In genomic region chr6:31857774-31858173, GRCh38 we compare ENCODE assay signal across 13 cellular contexts. TPM values are rescaled to one million over a fixed set of nuclear protein-coding genes. Genes with fewer than 3 reads are reported as not detected.
A peak's percentile ranks its signal among the peaks of the same experiment; 100 is the strongest.
DNase-seq lines count a peak whose midpoint lies in the region; ATAC-seq, FAIRE-seq and TF ChIP-seq lines count a peak whose summit lies in the region.
"Not testable (repeated sequence)": the region's sequence is repeated elsewhere in the genome, so short reads cannot be mapped to it uniquely, and the experiment has no call there.
"Had no signal": no experiment of that assay in that cellular context is flagged by ENCODE, and none has a peak within 500 bp of the region (broad histone marks: within the 10 kb centered on the region; RNA-seq: fewer than 3 reads in every experiment).

No MANE protein-coding gene starts in this region.

- H3K27ac Mint-ChIP-seq in WTC11 (peak overlapping the region; percentile 61; the same call in 1 of the 2 replicates), nephron progenitor cell (peak overlapping the region; percentile 3), type B pancreatic cell (peak overlapping the region; percentile 52)
- peak overlapping the region; percentile 25 for H3K27ac Mint-ChIP-seq in activated naive CD8-positive, alpha-beta T cell treated with anti-CD3 and anti-CD28 coated beads, Interleukin-2, amount 10 ng/mL, durations not matched to agents 7 days and 5 days
- H3K27ac Mint-ChIP-seq in stimulated activated naive B cell treated with anti-CD40 and anti-IgM and Interleukin-4, amounts not matched to agents 10 μg/mL and 1 μg/mL and 100 μg/mL, for 72 hours: peak overlapping the region; percentile 38

- 90% methylated on average over 8 of the region's 8 CpGs for WGBS in K562 (ENCODE audit: insufficient coverage, low coverage, missing lambda C conversion rate)

- FAIRE-seq in K562 (lab: Jason Lieb, UNC): not testable (repeated sequence)

- not testable (repeated sequence) for ATAC-seq in WTC11; activated naive CD8-positive, alpha-beta T cell treated with anti-CD3 and anti-CD28 coated beads, Interleukin-2, amount 10 ng/mL, durations not matched to agents 7 days and 5 days (ENCODE audit: low read depth); K562; Right ventricle myocardium superior (ENCODE audit: poor library complexity); stimulated activated naive B cell treated with anti-CD40 and anti-IgM and Interleukin-4, amounts not matched to agents 10 μg/mL and 1 μg/mL and 100 μg/mL, for 72 hours (replicated peaks)

- not testable (repeated sequence) for H3K9ac ChIP-seq in K562 (ENCODE audit: insufficient read depth in 1 of 2, low read depth in 2 of 2, low read length in 2 of 2)

- POLR2A ChIA-PET in WTC11 (lab: Charles Lee); activated naive CD8-positive, alpha-beta T cell treated with anti-CD3 and anti-CD28 coated beads, Interleukin-2, amount 10 ng/mL, durations not matched to agents 7 days and 5 days (lab: Charles Lee): not testable (repeated sequence)
- POLR2A ChIA-PET in K562 (lab: Yijun Ruan, JAX): interaction anchor here (0.6 to 6.2 kb wide), 6 partner anchors 13 to 206 kb away, joined by 4 to 91 read pairs (median 8); partner anchors contain the start of genes BAG6, CSNK2B and GPANK1

- not testable (repeated sequence) for H3K4me3 Mint-ChIP-seq in WTC11; activated naive CD8-positive, alpha-beta T cell treated with anti-CD3 and anti-CD28 coated beads, Interleukin-2, amount 10 ng/mL, durations not matched to agents 7 days and 5 days; nephron progenitor cell; stimulated activated naive B cell treated with anti-CD40 and anti-IgM and Interleukin-4, amounts not matched to agents 10 μg/mL and 1 μg/mL and 100 μg/mL, for 72 hours; type B pancreatic cell

- CTCF ChIA-PET in WTC11 (lab: Charles Lee): interaction anchor here (1.2 to 1.6 kb wide), 2 partner anchors 51 to 88 kb away, joined by 3 to 4 read pairs; partner anchors contain the start of gene LSM2
- CTCF ChIA-PET in K562 (lab: Yijun Ruan, JAX; ENCODE audit: low intra/inter-chr PET ratio): not testable (repeated sequence)

- not testable (repeated sequence) for H3K4me2 ChIP-seq in K562 (ENCODE audit: insufficient read depth, low read length)

- H3K27me3 Mint-ChIP-seq in WTC11 (ENCODE audit: low read depth); activated naive CD8-positive, alpha-beta T cell treated with anti-CD3 and anti-CD28 coated beads, Interleukin-2, amount 10 ng/mL, durations not matched to agents 7 days and 5 days; nephron progenitor cell (ENCODE audit: low read depth, poor library complexity); stimulated activated naive B cell treated with anti-CD40 and anti-IgM and Interleukin-4, amounts not matched to agents 10 μg/mL and 1 μg/mL and 100 μg/mL, for 72 hours; type B pancreatic cell: not testable (repeated sequence)

- not testable (repeated sequence) for TF ChIP-seq CTCF in WTC11 (IDR thresholded peaks at IDR 0.05); K562 (IDR thresholded peaks at IDR 0.05 in 2 of 3, conservative IDR thresholded peaks at IDR 0.05 in 1 of 3; ENCODE audit: insufficient read depth in 2 of 3, low read depth in 1 of 3, low read length in 3 of 3); nephron progenitor cell (IDR thresholded peaks at IDR 0.05); type B pancreatic cell (conservative IDR thresholded peaks at IDR 0.05)

- not testable (repeated sequence) for H3K9me1 ChIP-seq in K562 (ENCODE audit: control insufficient read depth, insufficient read depth, low read length)

- intact Hi-C loops in K562 (cut with micrococcal nuclease); Right ventricle myocardium superior (cut with DNase I): not testable (repeated sequence)

- not testable (repeated sequence) for H4K20me1 ChIP-seq in K562 (replicated peaks; ENCODE audit: control insufficient read depth, insufficient read depth, low read length)

- not testable (repeated sequence) for DNase-seq in WTC11 (ENCODE audit: low spot score); activated naive CD8-positive, alpha-beta T cell treated with anti-CD3 and anti-CD28 coated beads, Interleukin-2, amount 10 ng/mL, durations not matched to agents 7 days and 5 days; K562 (ENCODE audit: extremely low read depth in 1 of 4, low spot score in 3 of 4); nephron progenitor cell; stimulated activated naive B cell treated with anti-CD40 and anti-IgM and Interleukin-4, amounts not matched to agents 10 μg/mL and 1 μg/mL and 100 μg/mL, for 72 hours; type B pancreatic cell (ENCODE audit: extremely low spot score, unreplicated experiment)
- peak; percentile 4 for DNase-seq in Right ventricle myocardium superior

- peaks cover 29% of the 10 kb centered on the region for H3K36me3 Mint-ChIP-seq in WTC11
- not testable (repeated sequence) for H3K36me3 Mint-ChIP-seq in activated naive CD8-positive, alpha-beta T cell treated with anti-CD3 and anti-CD28 coated beads, Interleukin-2, amount 10 ng/mL, durations not matched to agents 7 days and 5 days; type B pancreatic cell
- H3K36me3 Mint-ChIP-seq in nephron progenitor cell (ENCODE audit: low read depth): peaks cover 47% of the 10 kb centered on the region
- H3K36me3 Mint-ChIP-seq in stimulated activated naive B cell treated with anti-CD40 and anti-IgM and Interleukin-4, amounts not matched to agents 10 μg/mL and 1 μg/mL and 100 μg/mL, for 72 hours: peaks cover 32 to 47% of the 10 kb centered on the region in 2 donors

- not testable (repeated sequence) for TF ChIP-seq POLR2A in K562 (conservative IDR thresholded peaks at IDR 0.05)

- in situ Hi-C loops in K562 (cut with MboI): not testable (repeated sequence)

- not testable (repeated sequence) for H3K9me3 Mint-ChIP-seq in WTC11; activated naive CD8-positive, alpha-beta T cell treated with anti-CD3 and anti-CD28 coated beads, Interleukin-2, amount 10 ng/mL, durations not matched to agents 7 days and 5 days; stimulated activated naive B cell treated with anti-CD40 and anti-IgM and Interleukin-4, amounts not matched to agents 10 μg/mL and 1 μg/mL and 100 μg/mL, for 72 hours; type B pancreatic cell
- H3K9me3 Mint-ChIP-seq in nephron progenitor cell: peaks cover 21% of the 10 kb centered on the region

- not testable (repeated sequence) for H3K27me3 ChIP-seq in K562 (ENCODE audit: control insufficient read depth in 2 of 2, insufficient read depth in 2 of 2, low read length in 2 of 2)

- not testable (repeated sequence) for H3K27ac ChIP-seq in K562 (ENCODE audit: extremely low read depth, low read depth, low read length)

- BruUV-seq in K562 (replicated peaks; lab: Mats Ljungman, UMichigan): not testable (repeated sequence)

- not testable (repeated sequence) for H3K9me3 ChIP-seq in K562 (replicated peaks; ENCODE audit: control insufficient read depth, insufficient read depth, low read depth, low read length)

- peaks cover 7 to 14% of the 10 kb centered on the region in 2 experiments; a peak in 4 of 5 replicates for H3K4me1 ChIP-seq in K562 (replicated peaks in 1 of 2; ENCODE audit: control insufficient read depth in 2 of 2, insufficient read depth in 2 of 2, low read length in 2 of 2)

- not testable (repeated sequence) for H3K4me3 ChIP-seq in K562

- not testable (repeated sequence) for H2AFZ ChIP-seq in K562 (ENCODE audit: low read depth, low read length)

- TF ChIP-seq RAD21 in K562 (CRISPR knock-in tag; conservative IDR thresholded peaks at IDR 0.05 in 1 of 2, IDR thresholded peaks at IDR 0.05 in 1 of 2): not testable (repeated sequence)

- H3K36me3 ChIP-seq in K562 (ENCODE audit: control insufficient read depth, insufficient read depth, low read length): peaks cover 40% of the 10 kb centered on the region; the same call in 2 of the 3 replicates

- peaks cover 10% of the 10 kb centered on the region; the same call in 2 of the 3 replicates for H3K79me2 ChIP-seq in K562 (ENCODE audit: control insufficient read depth, insufficient read depth, low read length)

- not testable (repeated sequence) for H3K4me1 Mint-ChIP-seq in WTC11
- peaks cover 12% of the 10 kb centered on the region for H3K4me1 Mint-ChIP-seq in activated naive CD8-positive, alpha-beta T cell treated with anti-CD3 and anti-CD28 coated beads, Interleukin-2, amount 10 ng/mL, durations not matched to agents 7 days and 5 days
- H3K4me1 Mint-ChIP-seq in nephron progenitor cell (peaks cover 12% of the 10 kb centered on the region), type B pancreatic cell (ENCODE audit: unreplicated experiment) (peaks cover 10% of the 10 kb centered on the region)
- peaks cover 14 to 23% of the 10 kb centered on the region in 2 donors for H3K4me1 Mint-ChIP-seq in stimulated activated naive B cell treated with anti-CD40 and anti-IgM and Interleukin-4, amounts not matched to agents 10 μg/mL and 1 μg/mL and 100 μg/mL, for 72 hours

- TF ChIP-seq EP300 in K562 (IDR thresholded peaks at IDR 0.05; ENCODE audit: low read length): not testable (repeated sequence)

RNA-seq across cellular contexts. Expression of gene NEU1, which starts 4.8 kb away (rescaled TPM):
- total RNA-seq in WTC11 (2021) (42.6 to 44.8 TPM (median 42.8 TPM) in 3 replicates), K562 (2014; rRNA removed) (50.3 and 54.0 TPM in 2 replicates), K562 (2014; rRNA removed; fragmentation: Illumina TruSeq; extraction: Trizol) (30.9 and 33.6 TPM in 2 replicates), K562 (2015; rRNA removed; fragmentation: Illumina TruSeq; extraction: Trizol) (63.9 and 64.3 TPM in 2 replicates), K562 (2021) (44.8 and 51.0 TPM in 2 replicates), Right ventricle myocardium superior (24.1 TPM), type B pancreatic cell (ENCODE audit: low replicate concordance) (46.9 and 62.5 TPM in 2 replicates)
- total RNA-seq in activated naive CD8-positive, alpha-beta T cell treated with anti-CD3 and anti-CD28 coated beads, Interleukin-2, amount 10 ng/mL, durations not matched to agents 7 days and 5 days: 10 to 100 TPM; 15.5 to 16.4 TPM
- 67.7 and 179 TPM in 2 replicates for total RNA-seq in K562 (2011; cell fraction: chromatin; rRNA removed; ENCODE audit: low replicate concordance)
- total RNA-seq in K562 (2011; cell fraction: nucleolus; rRNA removed): 199 and 231 TPM in 2 replicates
- 148 and 162 TPM in 2 replicates for total RNA-seq in K562 (2011; cell fraction: nucleoplasm; rRNA removed)
- polyA plus RNA-seq in K562 (2011; rRNA removed) (67.8 and 79.4 TPM in 2 replicates), K562 (2014; fragmentation: Illumina TruSeq; extraction: Trizol) (53.4 and 60.3 TPM in 2 replicates), K562 (2014; fragmentation: Nextera tagmentation; extraction: Ambion mirVana) (10 to 100 TPM; 14.8 to 20.6 TPM), K562 (2014; rRNA removed) (51.5 and 51.9 TPM in 2 replicates)
- polyA plus RNA-seq in K562 (2011; cell fraction: cytosol; rRNA removed): 96.7 and 120 TPM in 2 replicates
- 72.0 and 94.4 TPM in 2 replicates for polyA plus RNA-seq in K562 (2011; cell fraction: nucleus; rRNA removed)
- 72.5 and 193 TPM in 2 replicates for polyA plus RNA-seq in K562 (2012)
- 39.7 and 44.9 TPM in 2 replicates for polyA minus RNA-seq in K562 (2011; rRNA and poly(A)+ RNA removed)
- polyA minus RNA-seq in K562 (2011; cell fraction: cytosol; rRNA and poly(A)+ RNA removed): 32.9 and 34.4 TPM in 2 replicates
- polyA minus RNA-seq in K562 (2011; cell fraction: nucleus; rRNA and poly(A)+ RNA removed): 21.7 and 26.9 TPM in 2 replicates

RNA-seq across cellular contexts. Expression of gene SLC44A4, which starts 21.0 kb away (rescaled TPM):
- total RNA-seq in WTC11 (2021) (3.1 to 3.5 TPM (median 3.5 TPM) in 3 replicates), K562 (2014; rRNA removed) (7.9 and 9.8 TPM in 2 replicates), K562 (2014; rRNA removed; fragmentation: Illumina TruSeq; extraction: Trizol) (7.3 and 10.3 TPM in 2 replicates), K562 (2015; rRNA removed; fragmentation: Illumina TruSeq; extraction: Trizol) (9.2 and 11.2 TPM in 2 replicates), K562 (2021) (13.6 and 18.6 TPM in 2 replicates), Right ventricle myocardium superior (not detected), type B pancreatic cell (ENCODE audit: low replicate concordance) (8.8 and 10.6 TPM in 2 replicates)
- total RNA-seq in activated naive CD8-positive, alpha-beta T cell treated with anti-CD3 and anti-CD28 coated beads, Interleukin-2, amount 10 ng/mL, durations not matched to agents 7 days and 5 days: not detected
- total RNA-seq in K562 (2011; cell fraction: chromatin; rRNA removed; ENCODE audit: low replicate concordance): 13.6 and 22.5 TPM in 2 replicates
- total RNA-seq in K562 (2011; cell fraction: nucleolus; rRNA removed): 16.0 and 16.6 TPM in 2 replicates
- total RNA-seq in K562 (2011; cell fraction: nucleoplasm; rRNA removed): 10.0 and 15.2 TPM in 2 replicates
- polyA plus RNA-seq in K562 (2011; rRNA removed) (11.2 and 13.0 TPM in 2 replicates), K562 (2014; fragmentation: Illumina TruSeq; extraction: Trizol) (12.1 and 13.0 TPM in 2 replicates), K562 (2014; fragmentation: Nextera tagmentation; extraction: Ambion mirVana) (10 to 100 TPM in 1 of 2 experiments, 1 to 10 TPM in 1; 9.0 to 12.8 TPM), K562 (2014; rRNA removed) (13.6 TPM in 2 replicates)
- polyA plus RNA-seq in K562 (2011; cell fraction: cytosol; rRNA removed): 9.9 and 10.0 TPM in 2 replicates
- polyA plus RNA-seq in K562 (2011; cell fraction: nucleus; rRNA removed): 15.2 and 17.2 TPM in 2 replicates
- 10.3 and 17.3 TPM in 2 replicates for polyA plus RNA-seq in K562 (2012)
- polyA minus RNA-seq in K562 (2011; rRNA and poly(A)+ RNA removed): 2.9 and 3.4 TPM in 2 replicates
- polyA minus RNA-seq in K562 (2011; cell fraction: cytosol; rRNA and poly(A)+ RNA removed): 1.4 and 4.3 TPM in 2 replicates
- polyA minus RNA-seq in K562 (2011; cell fraction: nucleus; rRNA and poly(A)+ RNA removed): 4.2 and 5.8 TPM in 2 replicates
- total RNA-seq: A673; CD4-positive, alpha-beta memory T cell; CD8-positive, alpha-beta memory T cell; Daoy had no signal
- polyA plus RNA-seq: CD4-positive, CD25-positive, alpha-beta regulatory T cell; CD8-positive, alpha-beta memory T cell had no signal

RNA-seq across cellular contexts. Expression of gene HSPA1B, which starts 30.2 kb away (rescaled TPM):
- total RNA-seq in WTC11 (2021) (75.3 to 105 TPM (median 96.4 TPM) in 3 replicates), K562 (2014; rRNA removed) (197 and 320 TPM in 2 replicates), K562 (2014; rRNA removed; fragmentation: Illumina TruSeq; extraction: Trizol) (24.2 and 51.2 TPM in 2 replicates), K562 (2015; rRNA removed; fragmentation: Illumina TruSeq; extraction: Trizol) (164 and 185 TPM in 2 replicates), K562 (2021) (227 and 299 TPM in 2 replicates), Right ventricle myocardium superior (236 TPM), type B pancreatic cell (ENCODE audit: low replicate concordance) (132 and 252 TPM in 2 replicates)
- total RNA-seq in activated naive CD8-positive, alpha-beta T cell treated with anti-CD3 and anti-CD28 coated beads, Interleukin-2, amount 10 ng/mL, durations not matched to agents 7 days and 5 days: 10 to 100 TPM; 49.0 to 55.7 TPM
- total RNA-seq in K562 (2011; cell fraction: chromatin; rRNA removed; ENCODE audit: low replicate concordance): 76.7 and 167 TPM in 2 replicates
- 343 and 450 TPM in 2 replicates for total RNA-seq in K562 (2011; cell fraction: nucleolus; rRNA removed)
- total RNA-seq in K562 (2011; cell fraction: nucleoplasm; rRNA removed): 165 and 255 TPM in 2 replicates
- polyA plus RNA-seq in K562 (2011; rRNA removed) (35.3 and 91.9 TPM in 2 replicates), K562 (2014; fragmentation: Illumina TruSeq; extraction: Trizol) (49.0 and 89.3 TPM in 2 replicates), K562 (2014; fragmentation: Nextera tagmentation; extraction: Ambion mirVana) (under 1 TPM; 0.27 to 0.62 TPM), K562 (2014; rRNA removed) (81.7 and 86.4 TPM in 2 replicates)
- 65.1 and 127 TPM in 2 replicates for polyA plus RNA-seq in K562 (2011; cell fraction: cytosol; rRNA removed)
- 111 and 176 TPM in 2 replicates for polyA plus RNA-seq in K562 (2011; cell fraction: nucleus; rRNA removed)
- 222 and 255 TPM in 2 replicates for polyA plus RNA-seq in K562 (2012)
- polyA minus RNA-seq in K562 (2011; rRNA and poly(A)+ RNA removed): 85.7 and 121 TPM in 2 replicates
- polyA minus RNA-seq in K562 (2011; cell fraction: cytosol; rRNA and poly(A)+ RNA removed): 213 and 255 TPM in 2 replicates
- 72.7 and 209 TPM in 2 replicates for polyA minus RNA-seq in K562 (2011; cell fraction: nucleus; rRNA and poly(A)+ RNA removed)

RNA-seq across cellular contexts. Expression of gene EHMT2, which starts 39.7 kb away (rescaled TPM):
- total RNA-seq in WTC11 (2021) (137 to 169 TPM (median 168 TPM) in 3 replicates), K562 (2014; rRNA removed) (42.0 and 61.8 TPM in 2 replicates), K562 (2014; rRNA removed; fragmentation: Illumina TruSeq; extraction: Trizol) (16.5 and 24.5 TPM in 2 replicates), K562 (2015; rRNA removed; fragmentation: Illumina TruSeq; extraction: Trizol) (38.5 and 42.9 TPM in 2 replicates), K562 (2021) (61.7 and 63.8 TPM in 2 replicates), Right ventricle myocardium superior (15.5 TPM), type B pancreatic cell (ENCODE audit: low replicate concordance) (59.9 and 136 TPM in 2 replicates)
- 10 to 100 TPM; 77.5 to 80.6 TPM for total RNA-seq in activated naive CD8-positive, alpha-beta T cell treated with anti-CD3 and anti-CD28 coated beads, Interleukin-2, amount 10 ng/mL, durations not matched to agents 7 days and 5 days
- total RNA-seq in K562 (2011; cell fraction: chromatin; rRNA removed; ENCODE audit: low replicate concordance): 69.0 and 119 TPM in 2 replicates
- 74.9 and 75.4 TPM in 2 replicates for total RNA-seq in K562 (2011; cell fraction: nucleolus; rRNA removed)
- 62.5 and 71.7 TPM in 2 replicates for total RNA-seq in K562 (2011; cell fraction: nucleoplasm; rRNA removed)
- polyA plus RNA-seq in K562 (2011; rRNA removed) (29.1 and 49.4 TPM in 2 replicates), K562 (2014; fragmentation: Illumina TruSeq; extraction: Trizol) (56.5 and 61.4 TPM in 2 replicates), K562 (2014; fragmentation: Nextera tagmentation; extraction: Ambion mirVana) (1 to 10 TPM; 2.1 to 4.1 TPM), K562 (2014; rRNA removed) (41.2 and 44.9 TPM in 2 replicates)
- polyA plus RNA-seq in K562 (2011; cell fraction: cytosol; rRNA removed): 39.1 and 46.6 TPM in 2 replicates
- polyA plus RNA-seq in K562 (2011; cell fraction: nucleus; rRNA removed): 121 and 148 TPM in 2 replicates
- 70.5 and 80.9 TPM in 2 replicates for polyA plus RNA-seq in K562 (2012)
- 31.6 and 42.3 TPM in 2 replicates for polyA minus RNA-seq in K562 (2011; rRNA and poly(A)+ RNA removed)
- 38.8 and 54.2 TPM in 2 replicates for polyA minus RNA-seq in K562 (2011; cell fraction: cytosol; rRNA and poly(A)+ RNA removed)
- polyA minus RNA-seq in K562 (2011; cell fraction: nucleus; rRNA and poly(A)+ RNA removed): 16.0 and 25.3 TPM in 2 replicates

RNA-seq across cellular contexts. Expression of gene HSPA1A, which starts 42.4 kb away (rescaled TPM):
- 57.2 to 80.1 TPM (median 75.8 TPM) in 3 replicates for total RNA-seq in WTC11 (2021)
- total RNA-seq in activated naive CD8-positive, alpha-beta T cell treated with anti-CD3 and anti-CD28 coated beads, Interleukin-2, amount 10 ng/mL, durations not matched to agents 7 days and 5 days: 10 to 100 TPM; 62.2 to 63.5 TPM
- 90.0 and 172 TPM in 2 replicates for total RNA-seq in K562 (2011; cell fraction: chromatin; rRNA removed; ENCODE audit: low replicate concordance)
- total RNA-seq in K562 (2011; cell fraction: nucleolus; rRNA removed): 284 and 343 TPM in 2 replicates
- 203 and 274 TPM in 2 replicates for total RNA-seq in K562 (2011; cell fraction: nucleoplasm; rRNA removed)
- total RNA-seq in K562 (2014; rRNA removed): 230 and 366 TPM in 2 replicates
- 37.8 and 69.6 TPM in 2 replicates for total RNA-seq in K562 (2014; rRNA removed; fragmentation: Illumina TruSeq; extraction: Trizol)
- 273 TPM in 2 replicates for total RNA-seq in K562 (2015; rRNA removed; fragmentation: Illumina TruSeq; extraction: Trizol)
- total RNA-seq in K562 (2021): 265 and 360 TPM in 2 replicates
- 101 and 215 TPM in 2 replicates for polyA plus RNA-seq in K562 (2011; rRNA removed)
- 154 and 272 TPM in 2 replicates for polyA plus RNA-seq in K562 (2011; cell fraction: cytosol; rRNA removed)
- 168 and 272 TPM in 2 replicates for polyA plus RNA-seq in K562 (2011; cell fraction: nucleus; rRNA removed)
- polyA plus RNA-seq in K562 (2012): 308 and 430 TPM in 2 replicates
- 107 and 158 TPM in 2 replicates for polyA plus RNA-seq in K562 (2014; fragmentation: Illumina TruSeq; extraction: Trizol)
- polyA plus RNA-seq in K562 (2014; fragmentation: Nextera tagmentation; extraction: Ambion mirVana): 1 to 10 TPM; 2.2 to 4.1 TPM
- 158 and 192 TPM in 2 replicates for polyA plus RNA-seq in K562 (2014; rRNA removed)
- 86.6 and 87.6 TPM in 2 replicates for polyA minus RNA-seq in K562 (2011; rRNA and poly(A)+ RNA removed)
- 195 and 284 TPM in 2 replicates for polyA minus RNA-seq in K562 (2011; cell fraction: cytosol; rRNA and poly(A)+ RNA removed)
- polyA minus RNA-seq in K562 (2011; cell fraction: nucleus; rRNA and poly(A)+ RNA removed): 57.8 and 195 TPM in 2 replicates
- 324 TPM for total RNA-seq in Right ventricle myocardium superior
- 45.7 and 54.7 TPM in 2 replicates for total RNA-seq in type B pancreatic cell (ENCODE audit: low replicate concordance)
- total RNA-seq: G401 had no signal

Comparison
In these comparisons a context has a peak if more than half of its experiments do, and no peak if none do; other contexts are left out.
1. H3K27ac Mint-ChIP-seq: peak in every context shown above with its lines; median percentile 61 in WTC11; 52 in type B pancreatic cell; 38 in stimulated activated naive B cell treated with anti-CD40 and anti-IgM and Interleukin-4, amounts not matched to agents 10 μg/mL and 1 μg/mL and 100 μg/mL, for 72 hours; 25 in activated naive CD8-positive, alpha-beta T cell treated with anti-CD3 and anti-CD28 coated beads, Interleukin-2, amount 10 ng/mL, durations not matched to agents 7 days and 5 days; 3 in nephron progenitor cell.